In genomic region chr1:185886046-185886445, GRCh38 we compare ENCODE assay signal across 34 cellular contexts.
"Had no signal": no experiment of that assay in that cellular context is flagged by ENCODE, and none has a peak within 500 bp of the region (broad histone marks: within the 10 kb centered on the region; RNA-seq: fewer than 3 reads in every experiment).

No MANE protein-coding gene starts in this region.

- DNase-seq: Karpas-422, Kasumi-1, KG1, MG63, MM.1S, MV-4-11, NCI-H1048, NCI-H1092, NCI-H1092 treated with DMSO at 0.1 percent for 48 hours, NCI-H1105, NCI-H1105 treated with DMSO at 0.1 percent for 48 hours, NCI-H1417, NCI-H1417 treated with DMSO at 0.1 percent for 48 hours, NCI-H1436, NCI-H1436 treated with DMSO at 0.1 percent for 48 hours, NCI-H146, NCI-H1694, NCI-H1694 treated with DMSO at 0.1 percent for 48 hours, NCI-H187, NCI-H187 treated with DMSO at 0.1 percent for 48 hours, NCI-H1930, NCI-H2029, NCI-H2029 treated with DMSO at 0.1 percent for 48 hours, NCI-H2081, NCI-H2081 treated with DMSO at 0.1 percent for 48 hours, NCI-H2107, NCI-H2171, NCI-H2171 treated with DMSO at 0.1 percent for 48 hours, NCI-H2227 treated with DMSO at 0.1 percent for 48 hours, NCI-H226, NCI-H345, NCI-H446, NCI-H446 treated with DMSO at 0.1 percent for 48 hours, NCI-H510A had no signal
